ENCODE assay signal across 19 cellular contexts in genomic region chr3:111926266-111926676, GRCh38. TPM values are rescaled to one million over a fixed set of nuclear protein-coding genes. Genes with fewer than 3 reads are reported as not detected.
DNase-seq lines count a peak whose midpoint lies in the region; ATAC-seq and TF ChIP-seq lines count a peak whose summit lies in the region.
"Had no signal": no experiment of that assay in that cellular context is flagged by ENCODE, and none has a peak within 500 bp of the region (broad histone marks: within the 10 kb centered on the region; RNA-seq: fewer than 3 reads in every experiment).

No MANE protein-coding gene starts in this region.

- peak; percentile 24 for DNase-seq in DMS79 (lab: John Stamatoyannopoulos, UW)
- DNase-seq in NCI-H82 treated with DMSO at 0.1 percent for 48 hours (lab: John Stamatoyannopoulos, UW; ENCODE audit: unreplicated experiment), result peak; percentile 94
- DNase-seq in myocyte (ENCODE audit: low read depth), result peak; percentile 37
- no peak for DNase-seq in prostate gland (ENCODE audit: low spot score)
- DNase-seq in Ammon's horn (ENCODE audit: low spot score), result no peak
- no peak for DNase-seq in gastrocnemius medialis
- no peak for DNase-seq in nucleus accumbens (lab: John Stamatoyannopoulos, UW)
- DNase-seq: activated CD4-positive, alpha-beta T cell treated with anti-CD3 and anti-CD28 coated beads for 48 hours; activated CD8-positive, alpha-beta memory T cell treated with anti-CD3 and anti-CD28 coated beads, Interleukin-2, amount 50 U/mL, for 4 hours; AML-193; endodermal cell; heart left ventricle; NCI-H187 treated with DMSO at 0.1 percent for 48 hours; NCI-H510A; psoas muscle; SHP77 treated with DMSO at 0.1 percent for 48 hours; stomach; T-cell had no signal

- intact Hi-C loops in prostate gland (cut with DNase I) (no loop called here), gastrocnemius medialis (cut with DNase I; ENCODE audit: low total_unique reads) (no loop called here)

- H3K36me3 ChIP-seq in HEK293 (ENCODE audit: control insufficient read depth in 2 of 2, insufficient read depth in 1 of 2, low read length in 2 of 2), result peaks cover 0 to 10% of the 10 kb centered on the region in 2 experiments; a peak in 1 of 3 replicates
- H3K36me3 ChIP-seq in prostate gland, result no peaks in the 10 kb centered on the region
- H3K36me3 ChIP-seq in gastrocnemius medialis, result no peaks in the 10 kb centered on the region

- H3K9me3 ChIP-seq in HEK293 (ENCODE audit: control insufficient read depth, insufficient read depth, low read depth, low read length) (no peaks in the 10 kb centered on the region), prostate gland (no peaks in the 10 kb centered on the region), gastrocnemius medialis (no peaks in the 10 kb centered on the region)
- H3K9me3 ChIP-seq: heart left ventricle, psoas muscle, stomach had no signal

- TF ChIP-seq CTCF in HEK293 (tag by site-specific recombination; IDR thresholded peaks at IDR 0.05) (no peak), prostate gland (IDR thresholded peaks at IDR 0.05) (no peak), gastrocnemius medialis (IDR thresholded peaks at IDR 0.05 in 4 of 5, conservative IDR thresholded peaks at IDR 0.05 in 1 of 5) (no peak)

- H3K4me1 ChIP-seq in HEK293 (ENCODE audit: control insufficient read depth, insufficient read depth, low read length) (no peaks in the 10 kb centered on the region), prostate gland (replicated peaks) (no peaks in the 10 kb centered on the region), gastrocnemius medialis (peaks cover 17 to 26% of the 10 kb centered on the region in 2 donors)

- H3K27ac ChIP-seq in HEK293 (ENCODE audit: extremely low read depth, low read depth, low read length) (no peak overlapping the region), prostate gland (no peak overlapping the region), gastrocnemius medialis (no peak overlapping the region)
- H3K27ac ChIP-seq: psoas muscle, stomach had no signal

- CTCF ChIA-PET in HEK293 (lab: Yijun Ruan, JAX), result interaction anchor here (0.6 to 1.0 kb wide), 2 partner anchors 73 to 209 kb away, joined by 3 read pairs; no protein-coding TSS in a partner anchor

- 14% methylated on average over 3 of the region's 3 CpGs for WGBS in prostate gland

- POLR2A ChIA-PET in HEK293 (lab: Yijun Ruan, JAX), result no interaction called here

- no peak for ATAC-seq in gastrocnemius medialis
- ATAC-seq: heart left ventricle, psoas muscle, T-cell had no signal

- H3K27me3 ChIP-seq in prostate gland (replicated peaks; ENCODE audit: insufficient read depth), result no peaks in the 10 kb centered on the region
- no peaks in the 10 kb centered on the region for H3K27me3 ChIP-seq in gastrocnemius medialis
- H3K27me3 ChIP-seq: heart left ventricle, stomach had no signal

- TF ChIP-seq POLR2A in prostate gland (IDR thresholded peaks at IDR 0.05) (no peak), gastrocnemius medialis (IDR thresholded peaks at IDR 0.05) (no peak)

- in situ Hi-C loops in gastrocnemius medialis (cut with MboI; ENCODE audit: low sequenced_read_pairs in 4 of 4), result no loop called here

- H3K4me3 ChIP-seq in HEK293 (ENCODE audit: low read depth, low read length) (no peak overlapping the region), prostate gland (no peak overlapping the region), gastrocnemius medialis (no peak overlapping the region)
- H3K4me3 ChIP-seq: heart left ventricle, psoas muscle, stomach had no signal

TF ChIP-seq in HEK293, 187 proteins besides CTCF, POLR2A, EP300 and RAD21 (continues in another document):
- no peak for TF ChIP-seq TRIM28 (IDR thresholded peaks at IDR 0.05; ENCODE audit: borderline replicate concordance, low read length)
- TF ChIP-seq, protein P1, sequence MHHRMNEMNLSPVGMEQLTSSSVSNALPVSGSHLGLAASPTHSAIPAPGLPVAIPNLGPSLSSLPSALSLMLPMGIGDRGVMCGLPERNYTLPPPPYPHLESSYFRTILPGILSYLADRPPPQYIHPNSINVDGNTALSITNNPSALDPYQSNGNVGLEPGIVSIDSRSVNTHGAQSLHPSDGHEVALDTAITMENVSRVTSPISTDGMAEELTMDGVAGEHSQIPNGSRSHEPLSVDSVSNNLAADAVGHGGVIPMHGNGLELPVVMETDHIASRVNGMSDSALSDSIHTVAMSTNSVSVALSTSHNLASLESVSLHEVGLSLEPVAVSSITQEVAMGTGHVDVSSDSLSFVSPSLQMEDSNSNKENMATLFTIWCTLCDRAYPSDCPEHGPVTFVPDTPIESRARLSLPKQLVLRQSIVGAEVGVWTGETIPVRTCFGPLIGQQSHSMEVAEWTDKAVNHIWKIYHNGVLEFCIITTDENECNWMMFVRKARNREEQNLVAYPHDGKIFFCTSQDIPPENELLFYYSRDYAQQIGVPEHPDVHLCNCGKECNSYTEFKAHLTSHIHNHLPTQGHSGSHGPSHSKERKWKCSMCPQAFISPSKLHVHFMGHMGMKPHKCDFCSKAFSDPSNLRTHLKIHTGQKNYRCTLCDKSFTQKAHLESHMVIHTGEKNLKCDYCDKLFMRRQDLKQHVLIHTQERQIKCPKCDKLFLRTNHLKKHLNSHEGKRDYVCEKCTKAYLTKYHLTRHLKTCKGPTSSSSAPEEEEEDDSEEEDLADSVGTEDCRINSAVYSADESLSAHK (tag by site-specific recombination; IDR thresholded peaks at IDR 0.05), result 0 out of 2 replicates have a peak, but pooled peaks have one; percentile 35
- TF ChIP-seq RBAK (tag by site-specific recombination; IDR thresholded peaks at IDR 0.05), result no peak
- TF ChIP-seq BCL11A (tag by site-specific recombination; IDR thresholded peaks at IDR 0.05; ENCODE audit: low read depth), result peak; percentile 26; the same call in 1 of the 2 replicates
- no peak for TF ChIP-seq ZNF2 (tag by site-specific recombination; IDR thresholded peaks at IDR 0.05)
- no peak for TF ChIP-seq BCL11B (tag by site-specific recombination; IDR thresholded peaks at IDR 0.05; ENCODE audit: low read depth)
- TF ChIP-seq OSR2 (tag by site-specific recombination; IDR thresholded peaks at IDR 0.05), result peak; percentile 74
- TF ChIP-seq KLF16 (tag by site-specific recombination; IDR thresholded peaks at IDR 0.05), result no peak
- TF ChIP-seq, protein P2, sequence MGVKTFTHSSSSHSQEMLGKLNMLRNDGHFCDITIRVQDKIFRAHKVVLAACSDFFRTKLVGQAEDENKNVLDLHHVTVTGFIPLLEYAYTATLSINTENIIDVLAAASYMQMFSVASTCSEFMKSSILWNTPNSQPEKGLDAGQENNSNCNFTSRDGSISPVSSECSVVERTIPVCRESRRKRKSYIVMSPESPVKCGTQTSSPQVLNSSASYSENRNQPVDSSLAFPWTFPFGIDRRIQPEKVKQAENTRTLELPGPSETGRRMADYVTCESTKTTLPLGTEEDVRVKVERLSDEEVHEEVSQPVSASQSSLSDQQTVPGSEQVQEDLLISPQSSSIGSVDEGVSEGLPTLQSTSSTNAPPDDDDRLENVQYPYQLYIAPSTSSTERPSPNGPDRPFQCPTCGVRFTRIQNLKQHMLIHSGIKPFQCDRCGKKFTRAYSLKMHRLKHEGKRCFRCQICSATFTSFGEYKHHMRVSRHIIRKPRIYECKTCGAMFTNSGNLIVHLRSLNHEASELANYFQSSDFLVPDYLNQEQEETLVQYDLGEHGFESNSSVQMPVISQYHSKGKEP (tag by site-specific recombination; IDR thresholded peaks at IDR 0.05), result no peak
- TF ChIP-seq, protein P3, sequence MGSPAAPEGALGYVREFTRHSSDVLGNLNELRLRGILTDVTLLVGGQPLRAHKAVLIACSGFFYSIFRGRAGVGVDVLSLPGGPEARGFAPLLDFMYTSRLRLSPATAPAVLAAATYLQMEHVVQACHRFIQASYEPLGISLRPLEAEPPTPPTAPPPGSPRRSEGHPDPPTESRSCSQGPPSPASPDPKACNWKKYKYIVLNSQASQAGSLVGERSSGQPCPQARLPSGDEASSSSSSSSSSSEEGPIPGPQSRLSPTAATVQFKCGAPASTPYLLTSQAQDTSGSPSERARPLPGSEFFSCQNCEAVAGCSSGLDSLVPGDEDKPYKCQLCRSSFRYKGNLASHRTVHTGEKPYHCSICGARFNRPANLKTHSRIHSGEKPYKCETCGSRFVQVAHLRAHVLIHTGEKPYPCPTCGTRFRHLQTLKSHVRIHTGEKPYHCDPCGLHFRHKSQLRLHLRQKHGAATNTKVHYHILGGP (tag by site-specific recombination; IDR thresholded peaks at IDR 0.05), result peak; percentile 81
- peak; percentile 32; the same call in 1 of the 2 replicates for TF ChIP-seq KLF8 (tag by site-specific recombination; IDR thresholded peaks at IDR 0.05)
- no peak for TF ChIP-seq ZNF155 (tag by site-specific recombination; IDR thresholded peaks at IDR 0.05)
- TF ChIP-seq ZNF596 (tag by site-specific recombination; IDR thresholded peaks at IDR 0.05), result no peak
- TF ChIP-seq ZNF214 (tag by site-specific recombination; IDR thresholded peaks at IDR 0.05; ENCODE audit: borderline replicate concordance), result no peak
- TF ChIP-seq ZNF280C (tag by site-specific recombination; IDR thresholded peaks at IDR 0.05), result no peak
- TF ChIP-seq TCF7L2 (IDR thresholded peaks at IDR 0.05; ENCODE audit: borderline replicate concordance, low read depth, low read length), result no peak

RNA-seq across cellular contexts. Expression of gene ABHD10, which starts 52.6 kb away (rescaled TPM):
- 27.1 and 30.1 TPM in 2 replicates for total RNA-seq in myocyte
- polyA plus RNA-seq in myocyte (2012), result 18.7 TPM
- total RNA-seq in prostate gland, result 10 to 100 TPM; 36.3 to 40.1 TPM
- total RNA-seq in gastrocnemius medialis, result 10 to 100 TPM in 1 of 4 donors, 1 to 10 TPM in 3; 6.3 to 13.3 (median 9.0) TPM

Comparison
In these comparisons a context has a peak if more than half of its experiments do, and no peak if none do; other contexts are left out.
1. DNase-seq: peak in DMS79 (single experiment), NCI-H82 treated with DMSO at 0.1 percent for 48 hours (single experiment) and myocyte (single experiment); none in prostate gland (single experiment), Ammon's horn (single experiment), gastrocnemius medialis (0 of 2) and nucleus accumbens (0 of 56).